ENCODE assay signal across 8 cellular contexts in the genomic region with DNA sequence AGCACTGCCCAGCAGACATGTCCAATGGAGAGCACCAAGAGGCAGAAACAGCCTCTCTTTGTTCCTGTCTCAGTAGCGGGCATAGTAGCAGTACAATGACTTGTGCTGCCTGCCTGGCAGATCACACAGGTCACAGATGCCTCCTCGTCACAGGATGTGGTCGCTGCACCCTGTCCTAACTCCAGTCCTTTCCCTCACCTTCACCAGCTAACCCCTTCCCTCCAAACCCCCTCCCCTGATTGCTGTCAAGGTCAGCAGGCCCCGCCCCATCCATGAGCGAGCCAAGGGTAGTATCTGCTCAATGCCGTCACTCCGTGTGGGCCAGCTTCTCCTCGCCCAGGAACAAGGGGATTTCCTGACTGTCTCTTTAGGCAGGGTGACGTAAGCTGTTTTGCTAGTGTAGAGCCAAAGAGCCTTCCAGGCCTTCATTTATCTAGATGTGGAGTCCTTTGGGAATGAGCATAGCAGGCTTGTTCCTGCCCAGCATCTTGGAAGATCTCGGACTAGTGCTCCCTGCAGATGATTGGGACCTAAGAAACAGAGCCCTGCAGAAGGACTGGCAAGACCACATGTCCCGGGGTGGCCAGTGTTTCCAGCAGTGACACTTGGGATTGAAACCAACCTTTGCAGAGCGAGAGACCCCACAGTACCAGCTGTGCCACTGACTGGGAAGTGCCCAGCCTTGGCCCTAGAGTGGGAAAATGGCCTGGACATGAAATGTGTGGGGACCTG.
DNase-seq lines count a peak whose midpoint lies in the region; ATAC-seq and TF ChIP-seq lines count a peak whose summit lies in the region.

No MANE protein-coding gene starts in this region.

- peak; percentile 78 for ATAC-seq in effector memory CD8-positive, alpha-beta T cell (replicated peaks)

- WGBS in transverse colon (ENCODE audit: low coverage in 1 of 2), 2 donors = 22 to 52% methylated on average over 1 to 12 of the region's 12 CpGs

- peaks cover 69% of the 10 kb centered on the region for H3K4me1 Mint-ChIP-seq in CD14-positive monocyte
- H3K4me1 Mint-ChIP-seq in effector memory CD8-positive, alpha-beta T cell (ENCODE audit: low read depth in 2 of 2) = peaks cover 62 to 88% of the 10 kb centered on the region in 2 donors

- H3K79me2 ChIP-seq in KMS-11 (ENCODE audit: insufficient read depth, low read depth) = no peaks in the 10 kb centered on the region
- H3K79me2 ChIP-seq in osteoblast (ENCODE audit: insufficient read depth, low read length) = no peaks in the 10 kb centered on the region

- H3K36me3 ChIP-seq in KMS-11 (ENCODE audit: insufficient read depth) (no peaks in the 10 kb centered on the region), osteoblast (ENCODE audit: insufficient read depth, low read length) (no peaks in the 10 kb centered on the region), transverse colon (no peaks in the 10 kb centered on the region)

- H3K27ac ChIP-seq in KMS-11 (peak overlapping the region; percentile 98), osteoblast (ENCODE audit: low read depth, low read length) (peak overlapping the region; percentile 24), transverse colon (peak overlapping the region; percentile 29 to 59 (median 44))

- H3K27me3 Mint-ChIP-seq in CD14-positive monocyte (ENCODE audit: low read depth in 3 of 3) = peaks cover 25 to 44% (median 35%) of the 10 kb centered on the region in 3 donors
- H3K27me3 Mint-ChIP-seq in effector memory CD8-positive, alpha-beta T cell = no peaks in the 10 kb centered on the region

- in situ Hi-C loops in transverse colon (cut with MboI; ENCODE audit: low pct_ligation_motif_present in 1 of 4, low pct_unique_long_range_greater_than_20kb in 1 of 4, low sequenced_read_pairs in 3 of 4) = no loop called here

- H3K4me1 ChIP-seq in KMS-11 (ENCODE audit: low read depth, poor library complexity, severe bottlenecking) (peaks cover 74% of the 10 kb centered on the region), osteoblast (ENCODE audit: insufficient read depth, low read length) (peaks cover 27% of the 10 kb centered on the region), transverse colon (peaks cover 0 to 33% (median 12%) of the 10 kb centered on the region in 4 donors)

- no peak overlapping the region for H3K4me3 ChIP-seq in KMS-11 (IDR thresholded peaks at IDR 0.05; ENCODE audit: insufficient read depth, low read depth, low read length)
- H3K4me3 ChIP-seq in osteoblast (ENCODE audit: insufficient read depth, low read length) = no peak overlapping the region
- no peak overlapping the region for H3K4me3 ChIP-seq in transverse colon

- H4K20me1 ChIP-seq in KMS-11 (ENCODE audit: insufficient read depth) (no peaks in the 10 kb centered on the region), osteoblast (ENCODE audit: insufficient read depth, low read length) (peaks cover 9% of the 10 kb centered on the region)

- H3K4me2 ChIP-seq in KMS-11 (peak overlapping the region; percentile 100), osteoblast (ENCODE audit: insufficient read depth, low read length) (peak overlapping the region; percentile 62)

- TF ChIP-seq CTCF in CD14-positive monocyte (IDR thresholded peaks at IDR 0.05) (no peak), KMS-11 (conservative IDR thresholded peaks at IDR 0.05; ENCODE audit: low read depth, low read length) (no peak), osteoblast (IDR thresholded peaks at IDR 0.05; ENCODE audit: extremely low read depth, low read depth, low read length) (no peak), transverse colon (IDR thresholded peaks at IDR 0.05) (no peak)

- peak; percentile 92 for DNase-seq in CD14-positive monocyte (ENCODE audit: low spot score)
- peak; percentile 87 for DNase-seq in activated CD8-positive, alpha-beta memory T cell treated with anti-CD3 and anti-CD28 coated beads for 24 hours
- DNase-seq in effector memory CD8-positive, alpha-beta T cell = peak; percentile 90 to 93 (median 92)
- peak; percentile 97 for DNase-seq in osteoblast (ENCODE audit: insufficient read length, low spot score, missing footprints)
- peak; percentile 51 for DNase-seq in transverse colon
- no peak for DNase-seq in NCI-H1092 treated with DMSO at 0.1 percent for 48 hours (lab: John Stamatoyannopoulos, UW)
- DNase-seq in DMS 273 treated with DMSO at 0.1 percent for 48 hours (lab: John Stamatoyannopoulos, UW) = no peak

- peak overlapping the region; percentile 94 to 99 (median 97) for H3K27ac Mint-ChIP-seq in CD14-positive monocyte
- H3K27ac Mint-ChIP-seq in effector memory CD8-positive, alpha-beta T cell = peak overlapping the region; percentile 96 to 99

- H2AFZ ChIP-seq in KMS-11 (ENCODE audit: low read depth) = peak overlapping the region; percentile 60; the same call in 1 of the 2 replicates
- H2AFZ ChIP-seq in osteoblast (ENCODE audit: low read length) = no peak overlapping the region

- peaks cover 0 to 6% (median under 1%) of the 10 kb centered on the region in 7 donors for H3K9me3 Mint-ChIP-seq in CD14-positive monocyte
- H3K9me3 Mint-ChIP-seq in effector memory CD8-positive, alpha-beta T cell = no peaks in the 10 kb centered on the region

- peak overlapping the region in 1 of 2 donors; percentile 88 for H3K4me3 Mint-ChIP-seq in CD14-positive monocyte
- peak overlapping the region; percentile 83 to 89 for H3K4me3 Mint-ChIP-seq in effector memory CD8-positive, alpha-beta T cell

- TF ChIP-seq POLR2A in transverse colon (IDR thresholded peaks at IDR 0.05) = no peak

- intact Hi-C loops in CD14-positive monocyte (cut with micrococcal nuclease) (loop anchor here (5.0 kb wide), 1 partner anchor 35 kb away; no protein-coding TSS in a partner anchor), transverse colon (cut with DNase I; ENCODE audit: low total_unique reads) (no loop called here)

- H3K9me3 ChIP-seq in osteoblast (ENCODE audit: low read depth, low read length) = peaks cover 3% of the 10 kb centered on the region
- no peaks in the 10 kb centered on the region for H3K9me3 ChIP-seq in transverse colon

- H3K9ac ChIP-seq in KMS-11 = peak overlapping the region; percentile 90

- H3K36me3 Mint-ChIP-seq in CD14-positive monocyte = peaks cover 5 to 19% of the 10 kb centered on the region in 2 donors
- peaks cover 27% of the 10 kb centered on the region for H3K36me3 Mint-ChIP-seq in effector memory CD8-positive, alpha-beta T cell (ENCODE audit: insufficient read depth)

- no peaks in the 10 kb centered on the region for H3K27me3 ChIP-seq in KMS-11 (ENCODE audit: insufficient read depth, low read depth)
- H3K27me3 ChIP-seq in osteoblast (ENCODE audit: insufficient read depth, low read length) = peaks cover 32% of the 10 kb centered on the region
- peaks cover 19% of the 10 kb centered on the region for H3K27me3 ChIP-seq in transverse colon

- TF ChIP-seq EP300 in transverse colon (IDR thresholded peaks at IDR 0.05; ENCODE audit: low read depth) = no peak

Comparison
In these comparisons a context has a peak if more than half of its experiments do, and no peak if none do; other contexts are left out.
1. DNase-seq: peak in CD14-positive monocyte (single experiment), activated CD8-positive, alpha-beta memory T cell treated with anti-CD3 and anti-CD28 coated beads for 24 hours (single experiment), effector memory CD8-positive, alpha-beta T cell (3 of 3), osteoblast (single experiment) and transverse colon (single experiment); none in NCI-H1092 treated with DMSO at 0.1 percent for 48 hours (single experiment) and DMS 273 treated with DMSO at 0.1 percent for 48 hours (single experiment).
2. H3K27ac ChIP-seq: peak in every context shown above with its lines; median percentile 98 in KMS-11; 44 in transverse colon; 24 in osteoblast.